In the genomic region with DNA sequence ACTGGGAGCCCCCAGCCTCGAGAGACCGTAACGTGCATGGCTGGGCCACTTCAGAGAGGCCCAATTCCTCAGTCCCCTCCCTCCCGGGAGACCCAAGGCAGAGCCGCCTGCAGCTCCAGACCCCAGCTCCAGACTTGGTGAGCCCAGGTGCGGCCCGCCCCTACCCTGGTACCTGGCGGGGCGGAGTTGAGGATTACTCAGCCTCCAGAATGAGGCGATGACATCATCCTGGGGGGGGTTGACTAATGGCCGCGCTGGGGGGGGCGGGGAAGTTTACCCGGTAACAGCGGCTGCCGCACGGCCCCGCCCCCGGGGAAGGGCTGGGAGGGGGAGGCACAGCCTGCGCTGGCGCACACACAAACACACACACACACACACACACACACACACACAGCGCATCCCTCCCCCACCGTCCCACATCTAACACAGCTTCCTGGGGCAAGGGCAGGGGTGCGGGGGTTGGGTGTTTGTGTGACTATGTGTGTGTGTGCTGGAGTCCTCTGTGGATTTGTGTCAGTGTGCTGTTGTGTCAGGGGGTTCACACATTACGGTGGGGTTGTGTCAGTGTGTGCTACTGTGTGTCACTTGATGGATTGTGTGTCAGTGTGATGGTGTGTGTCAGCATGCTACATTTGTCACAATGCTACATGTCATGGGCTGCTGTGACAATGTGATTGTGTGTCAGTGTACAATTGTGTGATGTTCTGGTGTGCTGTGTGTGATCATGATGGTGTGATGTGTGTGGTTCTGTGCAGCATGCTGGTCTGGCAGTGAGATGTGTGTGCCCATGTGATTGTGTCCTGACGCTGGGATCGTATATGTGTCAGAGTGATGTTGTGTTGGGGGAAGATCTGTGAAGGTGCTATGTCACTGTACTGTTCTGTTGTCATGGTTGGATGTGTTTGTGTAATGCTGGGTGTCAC, we compare ENCODE assay signal across 1 cellular context.
TF ChIP-seq lines count a peak whose summit lies in the region.

No MANE protein-coding gene starts in this region.

TF ChIP-seq in K562, 482 proteins besides CTCF, POLR2A, EP300 and RAD21 (continued from another document and continues in another):
- TF ChIP-seq, protein P1, sequence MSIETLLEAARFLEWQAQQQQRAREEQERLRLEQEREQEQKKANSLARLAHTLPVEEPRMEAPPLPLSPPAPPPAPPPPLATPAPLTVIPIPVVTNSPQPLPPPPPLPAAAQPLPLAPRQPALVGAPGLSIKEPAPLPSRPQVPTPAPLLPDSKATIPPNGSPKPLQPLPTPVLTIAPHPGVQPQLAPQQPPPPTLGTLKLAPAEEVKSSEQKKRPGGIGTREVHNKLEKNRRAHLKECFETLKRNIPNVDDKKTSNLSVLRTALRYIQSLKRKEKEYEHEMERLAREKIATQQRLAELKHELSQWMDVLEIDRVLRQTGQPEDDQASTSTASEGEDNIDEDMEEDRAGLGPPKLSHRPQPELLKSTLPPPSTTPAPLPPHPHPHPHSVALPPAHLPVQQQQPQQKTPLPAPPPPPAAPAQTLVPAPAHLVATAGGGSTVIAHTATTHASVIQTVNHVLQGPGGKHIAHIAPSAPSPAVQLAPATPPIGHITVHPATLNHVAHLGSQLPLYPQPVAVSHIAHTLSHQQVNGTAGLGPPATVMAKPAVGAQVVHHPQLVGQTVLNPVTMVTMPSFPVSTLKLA (conservative IDR thresholded peaks at IDR 0.05) = peak in 1 of 2 experiments; percentile 76; a peak in 3 of 4 replicates
- peak; percentile 94 for TF ChIP-seq FOSL1 (tag; conservative IDR thresholded peaks at IDR 0.05)
- TF ChIP-seq HDAC8 (tag; IDR thresholded peaks at IDR 0.05) = 0 out of 2 replicates have a peak, but pooled peaks have one; percentile 26
- peak; percentile 84 for TF ChIP-seq EGR1 (conservative IDR thresholded peaks at IDR 0.05)
- TF ChIP-seq, protein P2, sequence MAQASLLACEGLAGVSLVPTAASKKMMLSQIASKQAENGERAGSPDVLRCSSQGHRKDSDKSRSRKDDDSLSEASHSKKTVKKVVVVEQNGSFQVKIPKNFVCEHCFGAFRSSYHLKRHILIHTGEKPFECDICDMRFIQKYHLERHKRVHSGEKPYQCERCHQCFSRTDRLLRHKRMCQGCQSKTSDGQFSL (CRISPR knock-in tag; IDR thresholded peaks at IDR 0.05) = peak; percentile 98
- TF ChIP-seq, protein P2 (tag; IDR thresholded peaks at IDR 0.05) = peak in 1 of 2 experiments; percentile 100; a peak in 2 of 4 replicates
- TF ChIP-seq ZEB2 (IDR thresholded peaks at IDR 0.05) = peak; percentile 88
- peak; percentile 19; the same call in 1 of the 2 replicates for TF ChIP-seq PHF8 (IDR thresholded peaks at IDR 0.05; ENCODE audit: borderline replicate concordance, low read length)
- peak; percentile 59 for TF ChIP-seq SMAD4 (CRISPR knock-in tag; conservative IDR thresholded peaks at IDR 0.05)
- TF ChIP-seq SMARCA5 (IDR thresholded peaks at IDR 0.05) = peak; percentile 79; the same call in 1 of the 2 replicates
- TF ChIP-seq, protein P3, sequence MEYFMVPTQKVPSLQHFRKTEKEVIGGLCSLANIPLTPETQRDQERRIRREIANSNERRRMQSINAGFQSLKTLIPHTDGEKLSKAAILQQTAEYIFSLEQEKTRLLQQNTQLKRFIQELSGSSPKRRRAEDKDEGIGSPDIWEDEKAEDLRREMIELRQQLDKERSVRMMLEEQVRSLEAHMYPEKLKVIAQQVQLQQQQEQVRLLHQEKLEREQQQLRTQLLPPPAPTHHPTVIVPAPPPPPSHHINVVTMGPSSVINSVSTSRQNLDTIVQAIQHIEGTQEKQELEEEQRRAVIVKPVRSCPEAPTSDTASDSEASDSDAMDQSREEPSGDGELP (CRISPR knock-in tag; IDR thresholded peaks at IDR 0.05; ENCODE audit: borderline replicate concordance) = peak; percentile 57; the same call in 1 of the 2 replicates
- peak; percentile 71 for TF ChIP-seq SMARCE1 (IDR thresholded peaks at IDR 0.05)
- no peak for TF ChIP-seq NUFIP1 (IDR thresholded peaks at IDR 0.05; ENCODE audit: partially characterized antibody)
- no peak for TF ChIP-seq ZNF644 (tag; IDR thresholded peaks at IDR 0.05; ENCODE audit: low read depth)
- peak; percentile 62; the same call in 1 of the 2 replicates for TF ChIP-seq OTX1 (CRISPR knock-in tag; IDR thresholded peaks at IDR 0.05)
- TF ChIP-seq PHF20 (IDR thresholded peaks at IDR 0.05; ENCODE audit: partially characterized antibody) = peak; percentile 83
- TF ChIP-seq KDM1A (IDR thresholded peaks at IDR 0.05) = peak; percentile 13 to 54; a peak in 1 of 4 replicates
- peak; percentile 79; the same call in 1 of the 2 replicates for TF ChIP-seq NFRKB (IDR thresholded peaks at IDR 0.05; ENCODE audit: low read depth)
- TF ChIP-seq NCOA2 (IDR thresholded peaks at IDR 0.05; ENCODE audit: partially characterized antibody in 2 of 2) = no peak
- no peak for TF ChIP-seq ZNF696 (CRISPR knock-in tag; conservative IDR thresholded peaks at IDR 0.05)
- no peak for TF ChIP-seq ZBED1 (IDR thresholded peaks at IDR 0.05)
- TF ChIP-seq FOXP1 (CRISPR knock-in tag; IDR thresholded peaks at IDR 0.05) = peak; percentile 22; the same call in 1 of the 2 replicates
- TF ChIP-seq SREBF2 (CRISPR knock-in tag; IDR thresholded peaks at IDR 0.05) = no peak
- TF ChIP-seq CEBPG (CRISPR knock-in tag; IDR thresholded peaks at IDR 0.05) = no peak
- peak; percentile 27 to 79; a peak in 3 of 4 replicates for TF ChIP-seq CEBPG (tag; conservative IDR thresholded peaks at IDR 0.05 in 1 of 2, IDR thresholded peaks at IDR 0.05 in 1 of 2)
- TF ChIP-seq ZNF766 (CRISPR knock-in tag; conservative IDR thresholded peaks at IDR 0.05) = no peak
- TF ChIP-seq KDM4B (IDR thresholded peaks at IDR 0.05; ENCODE audit: borderline replicate concordance in 2 of 2, low read depth in 1 of 2) = no peak; a peak in 1 of 4 replicates
- TF ChIP-seq, protein P4, sequence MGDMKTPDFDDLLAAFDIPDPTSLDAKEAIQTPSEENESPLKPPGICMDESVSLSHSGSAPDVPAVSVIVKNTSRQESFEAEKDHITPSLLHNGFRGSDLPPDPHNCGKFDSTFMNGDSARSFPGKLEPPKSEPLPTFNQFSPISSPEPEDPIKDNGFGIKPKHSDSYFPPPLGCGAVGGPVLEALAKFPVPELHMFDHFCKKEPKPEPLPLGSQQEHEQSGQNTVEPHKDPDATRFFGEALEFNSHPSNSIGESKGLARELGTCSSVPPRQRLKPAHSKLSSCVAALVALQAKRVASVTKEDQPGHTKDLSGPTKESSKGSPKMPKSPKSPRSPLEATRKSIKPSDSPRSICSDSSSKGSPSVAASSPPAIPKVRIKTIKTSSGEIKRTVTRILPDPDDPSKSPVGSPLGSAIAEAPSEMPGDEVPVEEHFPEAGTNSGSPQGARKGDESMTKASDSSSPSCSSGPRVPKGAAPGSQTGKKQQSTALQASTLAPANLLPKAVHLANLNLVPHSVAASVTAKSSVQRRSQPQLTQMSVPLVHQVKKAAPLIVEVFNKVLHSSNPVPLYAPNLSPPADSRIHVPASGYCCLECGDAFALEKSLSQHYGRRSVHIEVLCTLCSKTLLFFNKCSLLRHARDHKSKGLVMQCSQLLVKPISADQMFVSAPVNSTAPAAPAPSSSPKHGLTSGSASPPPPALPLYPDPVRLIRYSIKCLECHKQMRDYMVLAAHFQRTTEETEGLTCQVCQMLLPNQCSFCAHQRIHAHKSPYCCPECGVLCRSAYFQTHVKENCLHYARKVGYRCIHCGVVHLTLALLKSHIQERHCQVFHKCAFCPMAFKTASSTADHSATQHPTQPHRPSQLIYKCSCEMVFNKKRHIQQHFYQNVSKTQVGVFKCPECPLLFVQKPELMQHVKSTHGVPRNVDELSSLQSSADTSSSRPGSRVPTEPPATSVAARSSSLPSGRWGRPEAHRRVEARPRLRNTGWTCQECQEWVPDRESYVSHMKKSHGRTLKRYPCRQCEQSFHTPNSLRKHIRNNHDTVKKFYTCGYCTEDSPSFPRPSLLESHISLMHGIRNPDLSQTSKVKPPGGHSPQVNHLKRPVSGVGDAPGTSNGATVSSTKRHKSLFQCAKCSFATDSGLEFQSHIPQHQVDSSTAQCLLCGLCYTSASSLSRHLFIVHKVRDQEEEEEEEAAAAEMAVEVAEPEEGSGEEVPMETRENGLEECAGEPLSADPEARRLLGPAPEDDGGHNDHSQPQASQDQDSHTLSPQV (IDR thresholded peaks at IDR 0.05) = 0 out of 2 replicates have a peak, but pooled peaks have one; percentile 56
- TF ChIP-seq CXXC5 (CRISPR knock-in tag; IDR thresholded peaks at IDR 0.05) = peak; percentile 76
- TF ChIP-seq, protein P5, sequence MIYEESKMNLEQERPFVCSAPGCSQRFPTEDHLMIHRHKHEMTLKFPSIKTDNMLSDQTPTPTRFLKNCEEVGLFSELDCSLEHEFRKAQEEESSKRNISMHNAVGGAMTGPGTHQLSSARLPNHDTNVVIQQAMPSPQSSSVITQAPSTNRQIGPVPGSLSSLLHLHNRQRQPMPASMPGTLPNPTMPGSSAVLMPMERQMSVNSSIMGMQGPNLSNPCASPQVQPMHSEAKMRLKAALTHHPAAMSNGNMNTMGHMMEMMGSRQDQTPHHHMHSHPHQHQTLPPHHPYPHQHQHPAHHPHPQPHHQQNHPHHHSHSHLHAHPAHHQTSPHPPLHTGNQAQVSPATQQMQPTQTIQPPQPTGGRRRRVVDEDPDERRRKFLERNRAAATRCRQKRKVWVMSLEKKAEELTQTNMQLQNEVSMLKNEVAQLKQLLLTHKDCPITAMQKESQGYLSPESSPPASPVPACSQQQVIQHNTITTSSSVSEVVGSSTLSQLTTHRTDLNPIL (CRISPR knock-in tag; IDR thresholded peaks at IDR 0.05) = no peak
- TF ChIP-seq RFX5 (IDR thresholded peaks at IDR 0.05; ENCODE audit: low read depth, low read length) = peak; percentile 88
- peak; percentile 20; the same call in 1 of the 2 replicates for TF ChIP-seq EHMT2 (IDR thresholded peaks at IDR 0.05)
- TF ChIP-seq NEUROD1 (IDR thresholded peaks at IDR 0.05; ENCODE audit: borderline replicate concordance, low read depth, low read length, partially characterized antibody) = peak; percentile 39
- TF ChIP-seq GTF2E2 (tag; IDR thresholded peaks at IDR 0.05) = no peak
- TF ChIP-seq KAT2B (IDR thresholded peaks at IDR 0.05; ENCODE audit: low read depth, low read length) = no peak
- TF ChIP-seq ZNF830 (CRISPR knock-in tag; IDR thresholded peaks at IDR 0.05) = no peak
- TF ChIP-seq BMI1 (IDR thresholded peaks at IDR 0.05; ENCODE audit: low read length) = no peak
- TF ChIP-seq, protein P6, sequence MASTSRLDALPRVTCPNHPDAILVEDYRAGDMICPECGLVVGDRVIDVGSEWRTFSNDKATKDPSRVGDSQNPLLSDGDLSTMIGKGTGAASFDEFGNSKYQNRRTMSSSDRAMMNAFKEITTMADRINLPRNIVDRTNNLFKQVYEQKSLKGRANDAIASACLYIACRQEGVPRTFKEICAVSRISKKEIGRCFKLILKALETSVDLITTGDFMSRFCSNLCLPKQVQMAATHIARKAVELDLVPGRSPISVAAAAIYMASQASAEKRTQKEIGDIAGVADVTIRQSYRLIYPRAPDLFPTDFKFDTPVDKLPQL (IDR thresholded peaks at IDR 0.05; ENCODE audit: extremely low read depth, insufficient read length) = no peak
- TF ChIP-seq NFE2L1 (tag; IDR thresholded peaks at IDR 0.05; ENCODE audit: borderline replicate concordance, low read depth) = no peak
- peak; percentile 99 for TF ChIP-seq JUN (IDR thresholded peaks at IDR 0.05; ENCODE audit: borderline replicate concordance, low read depth, low read length)
- TF ChIP-seq JUN (CRISPR knock-in tag; IDR thresholded peaks at IDR 0.05; ENCODE audit: borderline replicate concordance) = peak; percentile 97; the same call in 1 of the 2 replicates
- TF ChIP-seq POLR2G (IDR thresholded peaks at IDR 0.05; ENCODE audit: low read depth, low read length) = peak; percentile 71
- TF ChIP-seq, protein P7, sequence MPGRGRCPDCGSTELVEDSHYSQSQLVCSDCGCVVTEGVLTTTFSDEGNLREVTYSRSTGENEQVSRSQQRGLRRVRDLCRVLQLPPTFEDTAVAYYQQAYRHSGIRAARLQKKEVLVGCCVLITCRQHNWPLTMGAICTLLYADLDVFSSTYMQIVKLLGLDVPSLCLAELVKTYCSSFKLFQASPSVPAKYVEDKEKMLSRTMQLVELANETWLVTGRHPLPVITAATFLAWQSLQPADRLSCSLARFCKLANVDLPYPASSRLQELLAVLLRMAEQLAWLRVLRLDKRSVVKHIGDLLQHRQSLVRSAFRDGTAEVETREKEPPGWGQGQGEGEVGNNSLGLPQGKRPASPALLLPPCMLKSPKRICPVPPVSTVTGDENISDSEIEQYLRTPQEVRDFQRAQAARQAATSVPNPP (IDR thresholded peaks at IDR 0.05; ENCODE audit: borderline replicate concordance, insufficient read depth, insufficient read length) = no peak
- TF ChIP-seq, protein P8, sequence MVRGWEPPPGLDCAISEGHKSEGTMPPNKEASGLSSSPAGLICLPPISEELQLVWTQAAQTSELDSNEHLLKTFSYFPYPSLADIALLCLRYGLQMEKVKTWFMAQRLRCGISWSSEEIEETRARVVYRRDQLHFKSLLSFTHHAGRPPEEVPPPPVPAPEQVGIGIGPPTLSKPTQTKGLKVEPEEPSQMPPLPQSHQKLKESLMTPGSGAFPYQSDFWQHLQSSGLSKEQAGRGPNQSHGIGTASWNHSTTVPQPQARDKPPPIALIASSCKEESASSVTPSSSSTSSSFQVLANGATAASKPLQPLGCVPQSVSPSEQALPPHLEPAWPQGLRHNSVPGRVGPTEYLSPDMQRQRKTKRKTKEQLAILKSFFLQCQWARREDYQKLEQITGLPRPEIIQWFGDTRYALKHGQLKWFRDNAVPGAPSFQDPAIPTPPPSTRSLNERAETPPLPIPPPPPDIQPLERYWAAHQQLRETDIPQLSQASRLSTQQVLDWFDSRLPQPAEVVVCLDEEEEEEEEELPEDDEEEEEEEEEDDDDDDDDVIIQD (CRISPR knock-in tag; IDR thresholded peaks at IDR 0.05) = no peak
- TF ChIP-seq SMAD2 (IDR thresholded peaks at IDR 0.05; ENCODE audit: low read depth, low read length) = no peak
- peak; percentile 14; the same call in 1 of the 2 replicates for TF ChIP-seq SOX6 (IDR thresholded peaks at IDR 0.05)
- peak; percentile 57 to 59; a peak in 2 of 4 replicates for TF ChIP-seq FOXK2 (conservative IDR thresholded peaks at IDR 0.05 in 1 of 2, IDR thresholded peaks at IDR 0.05 in 1 of 2; ENCODE audit: low read depth in 2 of 2)
- 0 out of 2 replicates have a peak, but pooled peaks have one; percentile 9 for TF ChIP-seq CBFB (CRISPR knock-in tag; IDR thresholded peaks at IDR 0.05)
- TF ChIP-seq BDP1 (IDR thresholded peaks at IDR 0.05; ENCODE audit: insufficient read depth, insufficient read length) = no peak
- no peak for TF ChIP-seq NCOA6 (IDR thresholded peaks at IDR 0.05)
- TF ChIP-seq NCOR1 (IDR thresholded peaks at IDR 0.05) = peak; percentile 67
- TF ChIP-seq ETV6 (IDR thresholded peaks at IDR 0.05; ENCODE audit: borderline replicate concordance in 1 of 2, low read depth in 2 of 2, low read length in 1 of 2) = no peak
- peak; percentile 63; the same call in 1 of the 2 replicates for TF ChIP-seq ETV6 (CRISPR knock-in tag; IDR thresholded peaks at IDR 0.05; ENCODE audit: borderline replicate concordance)
- peak; percentile 55 for TF ChIP-seq HMGN3 (IDR thresholded peaks at IDR 0.05; ENCODE audit: borderline replicate concordance, extremely low read depth, insufficient read length, low read depth, low read length)
- TF ChIP-seq DDX20 (tag; IDR thresholded peaks at IDR 0.05; ENCODE audit: low read depth) = no peak
